ENCODE assay signal across 20 cellular contexts in genomic region chr18:3042337-3042736, GRCh38.
"Had no signal": no experiment of that assay in that cellular context is flagged by ENCODE, and none has a peak within 500 bp of the region (broad histone marks: within the 10 kb centered on the region; RNA-seq: fewer than 3 reads in every experiment).

No MANE protein-coding gene starts in this region.

- H3K27me3 Mint-ChIP-seq: activated CD4-positive, alpha-beta memory T cell treated with anti-CD3 and anti-CD28 coated beads, Interleukin-2, amount 10 ng/mL, durations not matched to agents 7 days and 5 days; activated naive CD8-positive, alpha-beta T cell; naive thymus-derived CD4-positive, alpha-beta T cell; T-cell had no signal

- H3K9me3 ChIP-seq: body of pancreas, psoas muscle, right lobe of liver, thoracic aorta, uterus had no signal

- H3K27me3 ChIP-seq: body of pancreas, foreskin keratinocyte, right lobe of liver, uterus had no signal

- H3K36me3 ChIP-seq: right lobe of liver, thoracic aorta, uterus had no signal

- H3K27ac Mint-ChIP-seq: activated CD4-positive, alpha-beta memory T cell treated with anti-CD3 and anti-CD28 coated beads, Interleukin-2, amount 10 ng/mL, durations not matched to agents 7 days and 5 days; activated naive CD8-positive, alpha-beta T cell; T-cell had no signal

- H3K36me3 Mint-ChIP-seq: activated naive CD8-positive, alpha-beta T cell; immature natural killer cell; naive thymus-derived CD4-positive, alpha-beta T cell; T-cell had no signal

- H3K4me3 Mint-ChIP-seq: activated CD4-positive, alpha-beta memory T cell treated with anti-CD3 and anti-CD28 coated beads, Interleukin-2, amount 10 ng/mL, durations not matched to agents 7 days and 5 days; activated naive CD8-positive, alpha-beta T cell; immature natural killer cell; naive thymus-derived CD4-positive, alpha-beta T cell; T-cell had no signal

- H3K4me1 ChIP-seq: foreskin keratinocyte, psoas muscle, uterus had no signal

- H3K27ac ChIP-seq: body of pancreas, foreskin keratinocyte, psoas muscle, right lobe of liver, SK-N-MC, thoracic aorta, uterus had no signal

- H3K9me3 Mint-ChIP-seq: activated CD4-positive, alpha-beta memory T cell treated with anti-CD3 and anti-CD28 coated beads, Interleukin-2, amount 10 ng/mL, durations not matched to agents 7 days and 5 days; immature natural killer cell; T-cell had no signal

- ATAC-seq: body of pancreas; foreskin keratinocyte; naive thymus-derived CD4-positive, alpha-beta T cell; psoas muscle; right lobe of liver; T-cell had no signal

- DNase-seq: activated CD4-positive, alpha-beta memory T cell treated with anti-CD3 and anti-CD28 coated beads, Interleukin-2, amount 10 ng/mL, durations not matched to agents 7 days and 5 days; activated CD8-positive, alpha-beta memory T cell treated with anti-CD3 and anti-CD28 coated beads, Interleukin-2, amount 50 U/mL, for 4 hours; activated gamma-delta T cell treated with Interleukin-2 at 50 U/mL for 16 hours; activated T-cell treated with anti-CD3 and anti-CD28 coated beads, Interleukin-2, amount 50 U/mL, for 48 hours; amniotic stem cell; body of pancreas; cortex of kidney; effector CD8-positive, alpha-beta T cell; foreskin keratinocyte; immature natural killer cell; naive thymus-derived CD4-positive, alpha-beta T cell; nucleus accumbens; psoas muscle; T-cell; T1000; uterus had no signal

- H3K4me3 ChIP-seq: body of pancreas, psoas muscle, right lobe of liver, SK-N-MC, thoracic aorta, uterus had no signal
